In the genomic region with DNA sequence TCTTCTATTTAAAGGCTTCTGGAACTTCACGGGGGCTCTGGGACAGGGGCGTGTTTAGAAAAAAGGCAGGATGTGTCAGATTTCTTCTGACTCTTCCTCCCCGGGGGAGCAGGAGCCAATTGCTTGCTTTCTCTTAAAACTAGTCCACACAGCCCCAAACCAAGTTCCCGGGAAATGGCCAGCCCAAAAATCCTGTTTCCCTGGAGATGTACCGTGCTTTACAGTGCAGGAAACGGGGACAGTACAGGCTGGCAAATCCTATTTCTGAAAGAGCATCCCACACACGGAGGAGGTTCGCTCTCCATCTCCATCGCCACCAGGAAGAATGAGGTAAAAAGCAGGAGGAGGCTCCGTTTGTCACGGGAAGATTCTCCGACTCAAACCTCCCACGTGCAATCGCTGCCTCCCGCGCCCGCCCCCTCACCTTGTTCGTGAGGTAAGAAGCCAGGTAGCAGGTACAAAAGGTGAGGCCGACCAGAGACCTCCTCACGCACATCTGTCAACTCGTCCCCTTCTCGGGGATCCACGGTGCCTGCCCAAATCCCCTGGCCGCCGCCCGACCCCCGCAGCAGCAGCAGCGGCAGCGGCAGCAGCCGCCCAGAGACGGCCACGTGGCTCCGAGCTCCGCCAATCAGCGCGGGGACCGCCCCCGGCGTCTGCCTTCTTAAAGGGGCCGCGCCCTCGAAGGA, we compare ENCODE assay signal across 8 cellular contexts. TPM values are rescaled to one million over a fixed set of nuclear protein-coding genes. Genes with fewer than 3 reads are reported as not detected.
A peak's percentile ranks its signal among the peaks of the same experiment; 100 is the strongest.
DNase-seq lines count a peak whose midpoint lies in the region; ATAC-seq lines count a peak whose summit lies in the region.

No MANE protein-coding gene starts in this region.

- ATAC-seq in HG03442 (IDR thresholded peaks at IDR 0.05; ENCODE audit: unreplicated experiment): peak; percentile 97

- peak; percentile 84 for DNase-seq in CD1c-positive myeloid dendritic cell (ENCODE audit: extremely low spot score)
- DNase-seq in GM19238 (ENCODE audit: insufficient read length, low spot score): peak; percentile 72
- DNase-seq in NCI-H82 (lab: John Stamatoyannopoulos, UW): peak; percentile 82
- DNase-seq in activated CD8-positive, alpha-beta memory T cell treated with anti-CD3 and anti-CD28 coated beads for 24 hours: peak; percentile 89
- peak; percentile 71 for DNase-seq in effector CD8-positive, alpha-beta T cell (lab: John Stamatoyannopoulos, UW)
- peak; percentile 67 to 71 for DNase-seq in lung microvascular endothelial cell (ENCODE audit: low read depth in 2 of 2)
- DNase-seq in stimulated activated CD4-positive, alpha-beta T cell treated with anti-CD3 and anti-CD28 coated beads, TNF-alpha, amount 100 ng/mL, for 4 hours (ENCODE audit: low read depth in 3 of 3): peak; percentile 53 to 70 (median 69)

RNA-seq across cellular contexts. Expression of a gene that starts 15.6 kb away (rescaled TPM):
- 47.3 and 57.7 TPM in 2 replicates for total RNA-seq in lung microvascular endothelial cell

Comparison
In these comparisons a context has a peak if more than half of its experiments do, and no peak if none do; other contexts are left out.
1. Peak in every context shown above with its lines: DNase-seq and ATAC-seq.